ENCODE assay signal across 8 cellular contexts in genomic region chrX:13317366-13317765, GRCh38. TPM values are rescaled to one million over a fixed set of nuclear protein-coding genes. Genes with fewer than 3 reads are reported as not detected.
"Had no signal": no experiment of that assay in that cellular context is flagged by ENCODE, and none has a peak within 500 bp of the region (broad histone marks: within the 10 kb centered on the region; RNA-seq: fewer than 3 reads in every experiment).

No MANE protein-coding gene starts in this region.

- DNase-seq: GDM1, GF-D8 had no signal

- FAIRE-seq: G401.6, GM12878, GM12891, GM18507, GM19239 had no signal

- H3K4me3 ChIP-seq: GM12878 had no signal

- ATAC-seq: GM12878 had no signal

RNA-seq across cellular contexts. Expression of gene ATXN3L, which starts 2.5 kb away (rescaled TPM):
- total RNA-seq: G401, GM12878 had no signal
- polyA plus RNA-seq: GM12878 had no signal
